6 cellular contexts compared by ENCODE assay signal in the genomic region with DNA sequence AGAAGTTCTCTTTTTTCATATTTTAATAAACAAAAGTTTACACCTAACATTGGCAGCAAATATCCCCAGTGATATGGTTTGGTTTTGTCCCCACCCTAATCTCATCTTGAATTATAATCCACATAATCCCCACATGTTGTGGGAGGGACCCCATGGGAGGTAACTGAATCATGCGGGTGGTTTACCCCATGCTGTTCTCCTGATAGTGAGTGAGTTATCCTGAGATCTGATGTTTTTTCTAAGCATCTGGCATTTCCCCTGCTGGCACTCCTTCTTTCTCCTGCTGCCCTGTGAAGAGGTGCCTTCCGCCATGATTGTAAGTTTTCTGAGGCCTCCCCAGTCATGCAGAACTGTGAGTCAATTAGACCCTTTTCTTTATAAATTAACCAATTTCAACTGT.
"Had no signal": no experiment of that assay in that cellular context is flagged by ENCODE, and none has a peak within 500 bp of the region (broad histone marks: within the 10 kb centered on the region; RNA-seq: fewer than 3 reads in every experiment).

No MANE protein-coding gene starts in this region.

- H3K9ac ChIP-seq: GM23248 had no signal

- H3K36me3 Mint-ChIP-seq: IgD-negative memory B cell had no signal

- H3K27me3 Mint-ChIP-seq: IgD-negative memory B cell had no signal

- H3K4me3 Mint-ChIP-seq: HFFc6, IgD-negative memory B cell had no signal

- H3K4me1 Mint-ChIP-seq: IgD-negative memory B cell had no signal

- H3K36me3 ChIP-seq: HAP-1 had no signal

- H3K27ac ChIP-seq: GM23248 had no signal

- H3K27ac Mint-ChIP-seq: HFFc6, IgD-negative memory B cell had no signal

- H3K4me3 ChIP-seq: GM23248, HAP-1 had no signal

- DNase-seq: GM23248, GOT3, H7, HFFc6 had no signal

- H3K9me3 ChIP-seq: HAP-1 had no signal
